Comparison of ENCODE assay signal across 12 cellular contexts in genomic region chr6:7196019-7196402, GRCh38.
DNase-seq lines count a peak whose midpoint lies in the region; ATAC-seq and TF ChIP-seq lines count a peak whose summit lies in the region.
"Had no signal": no experiment of that assay in that cellular context is flagged by ENCODE, and none has a peak within 500 bp of the region (broad histone marks: within the 10 kb centered on the region; RNA-seq: fewer than 3 reads in every experiment).

No MANE protein-coding gene starts in this region.

- no peaks in the 10 kb centered on the region for H3K27me3 Mint-ChIP-seq in activated T-helper 17 cell treated with anti-CD3 and anti-CD28 coated beads, Interleukin-2, amount 50 U/mL, for 72 hours
- H3K27me3 Mint-ChIP-seq in immature natural killer cell (ENCODE audit: low read depth in 3 of 3), result peaks cover 0 to 2% (median 1%) of the 10 kb centered on the region in 3 donors
- no peaks in the 10 kb centered on the region for H3K27me3 Mint-ChIP-seq in stimulated activated naive B cell treated with anti-CD40 and anti-IgM and Interleukin-4, amounts not matched to agents 10 μg/mL and 1 μg/mL and 100 μg/mL, for 72 hours

- H3K4me3 ChIP-seq in breast epithelium (no peak overlapping the region), mammary epithelial cell (replicated peaks in 1 of 3; ENCODE audit: insufficient read depth in 1 of 3, low read depth in 2 of 3, low read length in 3 of 3) (no peak overlapping the region)

- CTCF ChIA-PET in mammary epithelial cell (lab: Charles Lee; ENCODE audit: low non-redundant PET), result no interaction called here

- no peak for TF ChIP-seq POLR2A in breast epithelium (IDR thresholded peaks at IDR 0.05)

- no peaks in the 10 kb centered on the region for H3K9me3 Mint-ChIP-seq in activated T-helper 17 cell treated with anti-CD3 and anti-CD28 coated beads, Interleukin-2, amount 50 U/mL, for 72 hours
- H3K9me3 Mint-ChIP-seq in immature natural killer cell, result no peaks in the 10 kb centered on the region
- no peaks in the 10 kb centered on the region for H3K9me3 Mint-ChIP-seq in stimulated activated naive B cell treated with anti-CD40 and anti-IgM and Interleukin-4, amounts not matched to agents 10 μg/mL and 1 μg/mL and 100 μg/mL, for 72 hours

- intact Hi-C loops in breast epithelium (cut with DNase I; ENCODE audit: low total_unique reads) (no loop called here), mammary epithelial cell (cut with micrococcal nuclease) (no loop called here)

- H3K27ac ChIP-seq in breast epithelium (peak overlapping the region; percentile 40 to 43), mammary epithelial cell (ENCODE audit: insufficient read depth, low read depth, low read length) (no peak overlapping the region)
- H3K27ac ChIP-seq: parathyroid adenoma had no signal

- no peak overlapping the region for H2AFZ ChIP-seq in mammary epithelial cell (ENCODE audit: low read depth, low read length)
- H2AFZ ChIP-seq: parathyroid adenoma had no signal

- ATAC-seq in activated T-helper 17 cell treated with anti-CD3 and anti-CD28 coated beads, Interleukin-2, amount 50 U/mL, for 72 hours (replicated peaks), result no peak
- ATAC-seq in stimulated activated naive B cell treated with anti-CD40 and anti-IgM and Interleukin-4, amounts not matched to agents 10 μg/mL and 1 μg/mL and 100 μg/mL, for 72 hours (replicated peaks), result no peak

- H3K4me3 Mint-ChIP-seq in activated T-helper 17 cell treated with anti-CD3 and anti-CD28 coated beads, Interleukin-2, amount 50 U/mL, for 72 hours, result no peak overlapping the region
- H3K4me3 Mint-ChIP-seq in immature natural killer cell, result no peak overlapping the region
- H3K4me3 Mint-ChIP-seq in stimulated activated naive B cell treated with anti-CD40 and anti-IgM and Interleukin-4, amounts not matched to agents 10 μg/mL and 1 μg/mL and 100 μg/mL, for 72 hours, result no peak overlapping the region

- H3K4me2 ChIP-seq in mammary epithelial cell (ENCODE audit: insufficient read depth, low read depth, low read length), result no peak overlapping the region

- peaks cover 67% of the 10 kb centered on the region for H3K36me3 Mint-ChIP-seq in activated T-helper 17 cell treated with anti-CD3 and anti-CD28 coated beads, Interleukin-2, amount 50 U/mL, for 72 hours (ENCODE audit: low read depth)
- peaks cover 0 to 21% (median 17%) of the 10 kb centered on the region in 3 donors for H3K36me3 Mint-ChIP-seq in immature natural killer cell
- peaks cover 19 to 45% of the 10 kb centered on the region in 2 donors for H3K36me3 Mint-ChIP-seq in stimulated activated naive B cell treated with anti-CD40 and anti-IgM and Interleukin-4, amounts not matched to agents 10 μg/mL and 1 μg/mL and 100 μg/mL, for 72 hours

- H3K9me3 ChIP-seq in breast epithelium (no peaks in the 10 kb centered on the region), mammary epithelial cell (replicated peaks; ENCODE audit: insufficient read depth, low read length) (no peaks in the 10 kb centered on the region)

- TF ChIP-seq CTCF in breast epithelium (IDR thresholded peaks at IDR 0.05) (no peak), mammary epithelial cell (conservative IDR thresholded peaks at IDR 0.05 in 1 of 2, IDR thresholded peaks at IDR 0.05 in 1 of 2; ENCODE audit: extremely low read depth in 1 of 2, insufficient read depth in 1 of 2, low read depth in 1 of 2, low read length in 2 of 2) (no peak)

- no peaks in the 10 kb centered on the region for H3K36me3 ChIP-seq in breast epithelium
- peaks cover 8% of the 10 kb centered on the region for H3K36me3 ChIP-seq in mammary epithelial cell (ENCODE audit: insufficient read depth, low read length)

- no peaks in the 10 kb centered on the region for H4K20me1 ChIP-seq in mammary epithelial cell (ENCODE audit: insufficient read depth, low read length)

- peak overlapping the region; percentile 75 for H3K27ac Mint-ChIP-seq in activated T-helper 17 cell treated with anti-CD3 and anti-CD28 coated beads, Interleukin-2, amount 50 U/mL, for 72 hours
- H3K27ac Mint-ChIP-seq in immature natural killer cell, result peak overlapping the region in 4 of 6 donors; percentile 35 to 62 (median 40)
- H3K27ac Mint-ChIP-seq in stimulated activated naive B cell treated with anti-CD40 and anti-IgM and Interleukin-4, amounts not matched to agents 10 μg/mL and 1 μg/mL and 100 μg/mL, for 72 hours, result peak overlapping the region; percentile 26

- H3K27me3 ChIP-seq in breast epithelium, result no peaks in the 10 kb centered on the region
- no peaks in the 10 kb centered on the region for H3K27me3 ChIP-seq in mammary epithelial cell (ENCODE audit: insufficient read depth, low read length)

- dilution Hi-C loops in mammary epithelial cell (cut with HindIII; ENCODE audit: low sequenced_read_pairs), result loop anchor here (5.0 kb wide), 1 partner anchor 39 kb away; no protein-coding TSS in a partner anchor

- H3K4me1 Mint-ChIP-seq in activated T-helper 17 cell treated with anti-CD3 and anti-CD28 coated beads, Interleukin-2, amount 50 U/mL, for 72 hours, result peaks cover 6% of the 10 kb centered on the region
- peaks cover 14 to 24% of the 10 kb centered on the region in 2 donors for H3K4me1 Mint-ChIP-seq in immature natural killer cell
- H3K4me1 Mint-ChIP-seq in stimulated activated naive B cell treated with anti-CD40 and anti-IgM and Interleukin-4, amounts not matched to agents 10 μg/mL and 1 μg/mL and 100 μg/mL, for 72 hours, result peaks cover 11 to 28% of the 10 kb centered on the region in 2 donors

- WGBS in mammary epithelial cell (ENCODE audit: low coverage, missing lambda C conversion rate), result 76% methylated on average over 5 of the region's 7 CpGs

- H3K79me2 ChIP-seq in mammary epithelial cell (ENCODE audit: insufficient read depth, low read length), result peaks cover 38% of the 10 kb centered on the region
- H3K79me2 ChIP-seq: parathyroid adenoma had no signal

- H3K4me1 ChIP-seq in breast epithelium (peaks cover 0 to 4% of the 10 kb centered on the region in 2 donors), mammary epithelial cell (ENCODE audit: insufficient read depth, low read length) (peaks cover 5% of the 10 kb centered on the region)
- H3K4me1 ChIP-seq: parathyroid adenoma had no signal

- DNase-seq in breast epithelium (ENCODE audit: low spot score in 2 of 2) (no peak), mammary epithelial cell (no peak), immature natural killer cell (no peak), SKM-1 treated with dmso at 0.1 percent for 144 hours (lab: John Stamatoyannopoulos, UW; ENCODE audit: unreplicated experiment) (no peak), NCI-H1417 treated with DMSO at 0.1 percent for 48 hours (lab: John Stamatoyannopoulos, UW) (no peak), RKO (ENCODE audit: low spot score) (no peak)
- no peak for DNase-seq in stimulated activated naive B cell treated with anti-CD40 and anti-IgM and Interleukin-4, amounts not matched to agents 10 μg/mL and 1 μg/mL and 100 μg/mL, for 72 hours
- DNase-seq: activated T-cell treated with anti-CD3 and anti-CD28 coated beads, Interleukin-2, amount 50 U/mL, for 1 hour; GOT3; NCI-H526 treated with DMSO at 0.1 percent for 48 hours had no signal

- H3K9ac ChIP-seq in mammary epithelial cell (ENCODE audit: insufficient read depth, low read length), result no peak overlapping the region
- H3K9ac ChIP-seq: parathyroid adenoma had no signal

- in situ Hi-C loops in mammary epithelial cell (cut with MboI; ENCODE audit: low sequenced_read_pairs in 2 of 2), result no loop called here

- BruUV-seq in mammary epithelial cell (replicated peaks; lab: Mats Ljungman, UMichigan), result no TSS peak
